In genomic region chr5:173828952-173829351, GRCh38 we compare ENCODE assay signal across 22 cellular contexts. TPM values are rescaled to one million over a fixed set of nuclear protein-coding genes. Genes with fewer than 3 reads are reported as not detected.
DNase-seq lines count a peak whose midpoint lies in the region; ATAC-seq, FAIRE-seq and TF ChIP-seq lines count a peak whose summit lies in the region.
"Had no signal": no experiment of that assay in that cellular context is flagged by ENCODE, and none has a peak within 500 bp of the region (broad histone marks: within the 10 kb centered on the region; RNA-seq: fewer than 3 reads in every experiment).

No MANE protein-coding gene starts in this region.

- TF ChIP-seq CTCF in MCF 10A (IDR thresholded peaks at IDR 0.05; ENCODE audit: unreplicated experiment) (no peak), mammary epithelial cell (conservative IDR thresholded peaks at IDR 0.05 in 1 of 2, IDR thresholded peaks at IDR 0.05 in 1 of 2; ENCODE audit: extremely low read depth in 1 of 2, insufficient read depth in 1 of 2, low read depth in 1 of 2, low read length in 2 of 2) (no peak), upper lobe of left lung (IDR thresholded peaks at IDR 0.05) (no peak), ascending aorta (IDR thresholded peaks at IDR 0.05) (no peak)

- H3K9me3 Mint-ChIP-seq in MCF 10A (ENCODE audit: unreplicated experiment): peaks cover 8% of the 10 kb centered on the region
- H3K9me3 Mint-ChIP-seq in dendritic cell treated with granulocyte-macrophage colony-stimulating factor and Interleukin-4, amounts not matched to agents 40 ng/mL and 50 ng/mL, for 4 days: no peaks in the 10 kb centered on the region

- H3K4me1 ChIP-seq in mammary epithelial cell (ENCODE audit: insufficient read depth, low read length) (peaks cover 7% of the 10 kb centered on the region), trophoblast cell (ENCODE audit: control insufficient read depth in 1 of 2, insufficient read depth in 2 of 2, low read length in 2 of 2) (peaks cover 21 to 22% of the 10 kb centered on the region in 2 experiments), upper lobe of left lung (peaks cover 12 to 23% (median 14%) of the 10 kb centered on the region in 4 donors), ascending aorta (peaks cover 2 to 14% of the 10 kb centered on the region in 2 donors)

- peak overlapping the region; percentile 80 for H3K27ac Mint-ChIP-seq in MCF 10A (ENCODE audit: low read depth, unreplicated experiment)
- H3K27ac Mint-ChIP-seq in dendritic cell treated with granulocyte-macrophage colony-stimulating factor and Interleukin-4, amounts not matched to agents 40 ng/mL and 50 ng/mL, for 4 days: peak overlapping the region; percentile 56
- H3K27ac Mint-ChIP-seq: CD8-positive, alpha-beta memory T cell had no signal

- peaks cover 14% of the 10 kb centered on the region for H3K79me1 ChIP-seq in trophoblast cell (ENCODE audit: low read length)

- H4K20me1 ChIP-seq in mammary epithelial cell (ENCODE audit: insufficient read depth, low read length): no peaks in the 10 kb centered on the region

- H3K27ac ChIP-seq in mammary epithelial cell (ENCODE audit: insufficient read depth, low read depth, low read length): no peak overlapping the region
- no peak overlapping the region for H3K27ac ChIP-seq in trophoblast cell (ENCODE audit: low read depth, low read length)
- H3K27ac ChIP-seq in upper lobe of left lung: no peak overlapping the region
- no peak overlapping the region for H3K27ac ChIP-seq in ascending aorta
- H3K27ac ChIP-seq: 22Rv1, C4-2B, HL-60, SJCRH30 had no signal

- no peak for ATAC-seq in GM19328 (IDR thresholded peaks at IDR 0.05; ENCODE audit: unreplicated experiment)
- ATAC-seq in upper lobe of left lung (ENCODE audit: low FRiP score in 2 of 2): no peak
- ATAC-seq: HCT116 had no signal

- no peak for TF ChIP-seq EP300 in upper lobe of left lung (IDR thresholded peaks at IDR 0.05)

- no peak overlapping the region for H3K14ac ChIP-seq in trophoblast cell (ENCODE audit: low read length)

- no peak overlapping the region for H3K23ac ChIP-seq in trophoblast cell (ENCODE audit: low read length)

- TF ChIP-seq POLR2A in upper lobe of left lung (IDR thresholded peaks at IDR 0.05): no peak

- DNase-seq in MCF 10A (ENCODE audit: unreplicated experiment) (no peak), mammary epithelial cell (no peak), trophoblast cell (no peak), RCC 7860 (ENCODE audit: low spot score) (no peak), upper lobe of left lung (no peak), ascending aorta (ENCODE audit: low spot score in 2 of 2) (no peak)
- DNase-seq: Calu3; CD8-positive, alpha-beta memory T cell; GDM1; GOT3; KBM-7; NCI-H1105 treated with DMSO at 0.1 percent for 48 hours; NCI-H1694; NCI-H2081; NCI-H2171; SJCRH30 had no signal

- no peak overlapping the region for H4K91ac ChIP-seq in trophoblast cell (ENCODE audit: low read depth, low read length)

- no peak overlapping the region for H3K18ac ChIP-seq in trophoblast cell (ENCODE audit: low read length)

- H3K4me1 Mint-ChIP-seq in MCF 10A (ENCODE audit: insufficient read depth, unreplicated experiment): peaks cover 20% of the 10 kb centered on the region
- H3K4me1 Mint-ChIP-seq in dendritic cell treated with granulocyte-macrophage colony-stimulating factor and Interleukin-4, amounts not matched to agents 40 ng/mL and 50 ng/mL, for 4 days (ENCODE audit: low read depth): peaks cover 40% of the 10 kb centered on the region
- H3K4me1 Mint-ChIP-seq: CD8-positive, alpha-beta memory T cell had no signal

- H2BK5ac ChIP-seq in trophoblast cell (ENCODE audit: low read depth, low read length, poor library complexity): no peak overlapping the region

- H3K36me3 Mint-ChIP-seq in MCF 10A (ENCODE audit: insufficient read depth, unreplicated experiment): no peaks in the 10 kb centered on the region
- no peaks in the 10 kb centered on the region for H3K36me3 Mint-ChIP-seq in dendritic cell treated with granulocyte-macrophage colony-stimulating factor and Interleukin-4, amounts not matched to agents 40 ng/mL and 50 ng/mL, for 4 days (ENCODE audit: low read depth)

- in situ Hi-C loops in mammary epithelial cell (cut with MboI; ENCODE audit: low sequenced_read_pairs in 2 of 2): no loop called here

- peak overlapping the region; percentile 2 for H2BK120ac ChIP-seq in trophoblast cell (ENCODE audit: insufficient read depth, low read length, poor library complexity)

- H3K4me3 ChIP-seq in mammary epithelial cell (replicated peaks in 1 of 3; ENCODE audit: insufficient read depth in 1 of 3, low read depth in 2 of 3, low read length in 3 of 3): no peak overlapping the region
- H3K4me3 ChIP-seq in trophoblast cell (ENCODE audit: low read depth, low read length): no peak overlapping the region
- H3K4me3 ChIP-seq in upper lobe of left lung: no peak overlapping the region
- H3K4me3 ChIP-seq in ascending aorta: no peak overlapping the region
- H3K4me3 ChIP-seq: SJCRH30 had no signal

- no peak overlapping the region for H3K4ac ChIP-seq in trophoblast cell (ENCODE audit: low read depth, low read length)

- POLR2A ChIA-PET in MCF 10A (lab: Yijun Ruan, JAX): interaction anchor here (1.2 to 1.9 kb wide), 4 partner anchors 16 to 64 kb away, joined by 3 to 8 read pairs (median 4); no protein-coding TSS in a partner anchor

- CTCF ChIA-PET in MCF 10A (lab: Yijun Ruan, JAX) (interaction anchor here (0.6 kb wide), 2 partner anchors 14 to 44 kb away, joined by 3 read pairs; no protein-coding TSS in a partner anchor), mammary epithelial cell (lab: Charles Lee; ENCODE audit: low non-redundant PET) (no interaction called here)

- H3K27me3 ChIP-seq in mammary epithelial cell (ENCODE audit: insufficient read depth, low read length): no peaks in the 10 kb centered on the region
- no peaks in the 10 kb centered on the region for H3K27me3 ChIP-seq in trophoblast cell (ENCODE audit: insufficient read depth, low read length)
- no peaks in the 10 kb centered on the region for H3K27me3 ChIP-seq in upper lobe of left lung
- H3K27me3 ChIP-seq in ascending aorta: no peaks in the 10 kb centered on the region
- H3K27me3 ChIP-seq: SJCRH30 had no signal

- WGBS in mammary epithelial cell (ENCODE audit: low coverage, missing lambda C conversion rate): 75% methylated on average over 1 of the region's 1 CpG
- WGBS in trophoblast cell (ENCODE audit: extremely low coverage, insufficient coverage, insufficient read length): no CpG with 5 or more reads among the region's 1 CpG
- 93 to 100% methylated on average over 1 of the region's 1 CpG for WGBS in upper lobe of left lung, 2 donors

- no peak overlapping the region for H4K12ac ChIP-seq in trophoblast cell (ENCODE audit: low read depth, low read length)

- intact Hi-C loops in MCF 10A (cut with micrococcal nuclease): no loop called here
- intact Hi-C loops in mammary epithelial cell (cut with micrococcal nuclease): no loop called here
- intact Hi-C loops in dendritic cell treated with granulocyte-macrophage colony-stimulating factor and Interleukin-4, amounts not matched to agents 40 ng/mL and 50 ng/mL, for 4 days (cut with micrococcal nuclease): no loop called here
- intact Hi-C loops in ascending aorta (cut with DNase I): no loop called here

- no peak overlapping the region for H3K4me3 Mint-ChIP-seq in MCF 10A (ENCODE audit: unreplicated experiment)
- no peak overlapping the region for H3K4me3 Mint-ChIP-seq in dendritic cell treated with granulocyte-macrophage colony-stimulating factor and Interleukin-4, amounts not matched to agents 40 ng/mL and 50 ng/mL, for 4 days
- H3K4me3 Mint-ChIP-seq: CD8-positive, alpha-beta memory T cell had no signal

- H3K36me3 ChIP-seq in mammary epithelial cell (ENCODE audit: insufficient read depth, low read length) (no peaks in the 10 kb centered on the region), trophoblast cell (ENCODE audit: control insufficient read depth in 1 of 2, insufficient read depth in 2 of 2, low read length in 2 of 2) (no peaks in the 10 kb centered on the region), upper lobe of left lung (no peaks in the 10 kb centered on the region), ascending aorta (no peaks in the 10 kb centered on the region)
- H3K36me3 ChIP-seq: SJCRH30 had no signal

- H2AFZ ChIP-seq in mammary epithelial cell (ENCODE audit: low read depth, low read length): no peak overlapping the region
- H2AFZ ChIP-seq in trophoblast cell (ENCODE audit: insufficient read depth, low read length, poor library complexity): no peak overlapping the region

- peak overlapping the region; percentile 56 for H2BK12ac ChIP-seq in trophoblast cell (ENCODE audit: low read length)

- dilution Hi-C loops in mammary epithelial cell (cut with HindIII; ENCODE audit: low sequenced_read_pairs): no loop called here

- H3K9ac ChIP-seq in mammary epithelial cell (ENCODE audit: insufficient read depth, low read length) (no peak overlapping the region), trophoblast cell (ENCODE audit: low read length) (no peak overlapping the region)

- peak overlapping the region; percentile 50 for H2AK5ac ChIP-seq in trophoblast cell (ENCODE audit: low read length)

- no TSS peak for BruUV-seq in MCF 10A (replicated peaks; lab: Mats Ljungman, UMichigan)
- no TSS peak for BruUV-seq in mammary epithelial cell (replicated peaks; lab: Mats Ljungman, UMichigan)

- H3K9me3 ChIP-seq in mammary epithelial cell (replicated peaks; ENCODE audit: insufficient read depth, low read length): no peaks in the 10 kb centered on the region
- no peaks in the 10 kb centered on the region for H3K9me3 ChIP-seq in trophoblast cell (ENCODE audit: insufficient read depth, low read depth, low read length)
- H3K9me3 ChIP-seq in upper lobe of left lung: no peaks in the 10 kb centered on the region
- H3K9me3 ChIP-seq in ascending aorta: no peaks in the 10 kb centered on the region
- H3K9me3 ChIP-seq: SJCRH30 had no signal

- no peak overlapping the region for H3K4me2 ChIP-seq in mammary epithelial cell (ENCODE audit: insufficient read depth, low read depth, low read length)
- no peak overlapping the region for H3K4me2 ChIP-seq in trophoblast cell (ENCODE audit: low read length)

- FAIRE-seq in RCC 7860 (lab: Jason Lieb, UNC): no peak

- H4K8ac ChIP-seq in trophoblast cell (ENCODE audit: low read depth, low read length): no peak overlapping the region

- no peaks in the 10 kb centered on the region for H3K27me3 Mint-ChIP-seq in MCF 10A (ENCODE audit: insufficient read depth, unreplicated experiment)
- no peaks in the 10 kb centered on the region for H3K27me3 Mint-ChIP-seq in dendritic cell treated with granulocyte-macrophage colony-stimulating factor and Interleukin-4, amounts not matched to agents 40 ng/mL and 50 ng/mL, for 4 days
- H3K27me3 Mint-ChIP-seq: CD8-positive, alpha-beta memory T cell had no signal

- H3K79me2 ChIP-seq in mammary epithelial cell (ENCODE audit: insufficient read depth, low read length) (no peaks in the 10 kb centered on the region), trophoblast cell (ENCODE audit: control insufficient read depth, insufficient read depth, low read length, poor library complexity) (no peaks in the 10 kb centered on the region)

RNA-seq across cellular contexts. Expression of gene CPEB4, which starts 59.2 kb away (rescaled TPM):
- total RNA-seq in MCF 10A (2022) (86.7 and 99.0 TPM in 2 replicates), mammary epithelial cell (10 to 100 TPM; 29.1 to 44.5 TPM), upper lobe of left lung (10 to 100 TPM; 52.6 to 96.4 (median 62.0) TPM), ascending aorta (37.4 TPM)
- 12.0 TPM for polyA plus RNA-seq in mammary epithelial cell
- polyA minus RNA-seq in mammary epithelial cell: 9.6 TPM
- polyA plus RNA-seq in trophoblast cell (2013): 50.4 and 53.4 TPM in 2 replicates
